25 cellular contexts compared by ENCODE assay signal in the genomic region with DNA sequence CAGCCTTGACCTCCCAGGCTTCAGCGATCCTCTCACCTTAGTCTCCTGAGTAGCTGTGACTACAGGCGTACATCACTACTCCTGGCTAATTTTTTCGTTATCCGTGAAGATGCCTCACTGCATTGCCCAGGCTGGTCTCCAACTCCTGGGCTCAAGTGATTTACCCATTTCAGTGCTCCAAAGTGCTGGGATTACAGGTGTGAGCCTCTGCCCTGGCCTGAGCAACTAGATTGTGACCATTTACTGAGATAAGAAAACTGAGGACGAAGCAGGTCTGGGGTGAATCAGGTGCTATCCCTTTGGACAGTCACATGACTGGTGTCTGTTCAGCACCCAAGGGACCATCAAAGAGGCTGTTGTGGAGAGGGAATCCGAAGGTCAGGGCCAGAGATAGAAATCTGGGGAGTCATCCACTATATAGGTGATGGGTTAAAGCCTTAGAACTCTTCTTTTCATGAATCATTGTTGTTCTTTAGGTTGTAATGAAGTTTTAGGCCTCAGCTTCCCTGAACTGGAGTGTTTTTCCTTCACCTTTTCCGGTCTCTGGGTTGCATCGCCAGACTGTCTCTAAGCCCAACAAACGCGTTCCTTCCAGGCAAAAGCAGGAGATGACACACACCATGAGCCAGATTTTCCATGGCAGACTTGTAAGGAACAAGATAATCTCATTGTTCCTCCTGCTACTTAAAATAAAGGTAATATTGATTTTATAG.
DNase-seq lines count a peak whose midpoint lies in the region; ATAC-seq, FAIRE-seq and TF ChIP-seq lines count a peak whose summit lies in the region.
"Had no signal": no experiment of that assay in that cellular context is flagged by ENCODE, and none has a peak within 500 bp of the region (broad histone marks: within the 10 kb centered on the region; RNA-seq: fewer than 3 reads in every experiment).

No MANE protein-coding gene starts in this region.

- ATAC-seq in A549: no peak
- ATAC-seq in IMR-90 (ENCODE audit: low read depth): no peak
- ATAC-seq in natural killer cell: no peak
- no peak for ATAC-seq in HG03135 (IDR thresholded peaks at IDR 0.05; ENCODE audit: unreplicated experiment)
- ATAC-seq: body of pancreas had no signal

- H3K23ac ChIP-seq in IMR-90 (ENCODE audit: low read depth, low read length): no peak overlapping the region

- no peak for TF ChIP-seq EP300 in A549 (IDR thresholded peaks at IDR 0.05)

- in situ Hi-C loops in IMR-90 (cut with MboI; ENCODE audit: low sequenced_read_pairs) (loop anchor here (25.0 kb wide), 2 partner anchors 521 to 1171 kb away; partner anchors contain the start of genes IRX3 and IRX5), brain microvascular endothelial cell (cut with HindIII; ENCODE audit: low pct_ligation_motif_present, low sequenced_read_pairs) (no loop called here)

- H2BK5ac ChIP-seq in IMR-90 (ENCODE audit: low read depth, low read length, poor library complexity, severe bottlenecking): no peak overlapping the region

- H3K36me3 Mint-ChIP-seq in natural killer cell: no peaks in the 10 kb centered on the region

- H2BK15ac ChIP-seq in IMR-90 (ENCODE audit: low read depth, low read length): peak overlapping the region; percentile 40; the same call in 1 of the 3 replicates

- no peak overlapping the region for H3K27ac Mint-ChIP-seq in natural killer cell
- H3K27ac Mint-ChIP-seq: activated CD4-positive, alpha-beta T cell treated with anti-CD3 and anti-CD28 coated beads, Interleukin-2, amount 10 ng/mL, durations not matched to agents 24 days and 14 days had no signal

- CTCF ChIA-PET in A549 (lab: Yijun Ruan, JAX): interaction anchor here (1.0 kb wide), 2 partner anchors 9 to 12 kb away, joined by 4 read pairs; no protein-coding TSS in a partner anchor
- CTCF ChIA-PET in IMR-90 (lab: Yijun Ruan, JAX): no interaction called here

- dilution Hi-C loops in IMR-90 (cut with HindIII; ENCODE audit: low sequenced_read_pairs, unreplicated experiment): no loop called here

- H3K9me3 Mint-ChIP-seq in natural killer cell: no peaks in the 10 kb centered on the region
- H3K9me3 Mint-ChIP-seq: activated CD4-positive, alpha-beta T cell treated with anti-CD3 and anti-CD28 coated beads, Interleukin-2, amount 10 ng/mL, durations not matched to agents 24 days and 14 days; endodermal cell; neural crest cell had no signal

- H2BK20ac ChIP-seq in IMR-90 (ENCODE audit: low read depth, low read length): no peak overlapping the region; the same call in 1 of the 2 replicates

- 0 out of 2 replicates have a peak, but pooled peaks cover 3% of the 10 kb centered on the region for H3K9me1 ChIP-seq in IMR-90 (ENCODE audit: insufficient read depth, low read length)

- peaks cover 31% of the 10 kb centered on the region; the same call in 1 of the 2 replicates for H4K20me1 ChIP-seq in IMR-90 (ENCODE audit: insufficient read depth, low read length)

- FAIRE-seq in A549 (lab: Jason Lieb, UNC): no peak
- FAIRE-seq: RCC 7860 had no signal

- H3K27me3 Mint-ChIP-seq in natural killer cell (ENCODE audit: low read depth in 2 of 2): no peaks in the 10 kb centered on the region
- H3K27me3 Mint-ChIP-seq: activated CD4-positive, alpha-beta T cell treated with anti-CD3 and anti-CD28 coated beads, Interleukin-2, amount 10 ng/mL, durations not matched to agents 24 days and 14 days had no signal

- peaks cover 84% of the 10 kb centered on the region for H3K4me1 ChIP-seq in A549
- H3K4me1 ChIP-seq in IMR-90 (ENCODE audit: control insufficient read depth, insufficient read depth, low read length): peaks cover 8% of the 10 kb centered on the region
- H3K4me1 ChIP-seq: colonic mucosa, prostate gland had no signal

- no peak for DNase-seq in A549 (ENCODE audit: low read depth in 1 of 2, low spot score in 1 of 2)
- peak; percentile 34 for DNase-seq in IMR-90
- peak; percentile 68 for DNase-seq in brain microvascular endothelial cell
- peak; percentile 62 for DNase-seq in islet precursor cell
- DNase-seq in natural killer cell: no peak
- DNase-seq in NCI-H510A (lab: John Stamatoyannopoulos, UW): no peak
- no peak for DNase-seq in activated gamma-delta T cell (lab: John Stamatoyannopoulos, UW)
- DNase-seq: activated CD4-positive, alpha-beta T cell treated with anti-CD3 and anti-CD28 coated beads, Interleukin-2, amount 10 ng/mL, durations not matched to agents 24 days and 14 days; activated naive CD4-positive, alpha-beta T cell treated with anti-CD3 and anti-CD28 coated beads, Interleukin-2, amount 50 U/mL, for 16 hours; body of pancreas; colonic mucosa; DMS153; endodermal cell; GF-D8; head of caudate nucleus; NCI-H2081 treated with DMSO at 0.1 percent for 48 hours; NCI-H446 treated with DMSO at 0.1 percent for 48 hours; NK-92 treated with Interleukin-12 subunit alpha and Interleukin-12 subunit beta, amount 100 ng/mL, for 24 hours; stimulated activated CD4-positive, alpha-beta T cell treated with anti-CD3 and anti-CD28 coated beads, Interleukin-1b, Interleukin-23, amount 100 ng/mL, for 48 hours; T-helper 2 cell; uterus had no signal

- WGBS in A549 (ENCODE audit: missing lambda C conversion rate): 85% methylated on average over 10 of the region's 10 CpGs
- WGBS in IMR-90 (ENCODE audit: extremely low coverage in 2 of 2, insufficient read length in 1 of 2), 2 experiments: 100% methylated on average over 4 of the region's 10 CpGs; no CpG with 5 or more reads in 1 of the 2 experiments

- no peak overlapping the region for H3K9ac ChIP-seq in IMR-90 (ENCODE audit: low read depth, low read length)

- H3K4me1 Mint-ChIP-seq in natural killer cell: peaks cover 10 to 24% of the 10 kb centered on the region in 2 donors

- H2AK9ac ChIP-seq in IMR-90 (replicated peaks; ENCODE audit: low read depth, low read length, poor library complexity): no peak overlapping the region

- H3K36me3 ChIP-seq in IMR-90 (ENCODE audit: control insufficient read depth, insufficient read depth, low read length) (no peaks in the 10 kb centered on the region), brain microvascular endothelial cell (replicated peaks) (no peaks in the 10 kb centered on the region)
- H3K36me3 ChIP-seq: colonic mucosa, prostate gland, uterus had no signal

- peak overlapping the region; percentile 8; the same call in 1 of the 3 replicates for H3K4me2 ChIP-seq in A549
- no peak overlapping the region for H3K4me2 ChIP-seq in IMR-90 (ENCODE audit: low read depth, low read length)

- no peak overlapping the region for H4K8ac ChIP-seq in IMR-90 (ENCODE audit: low read depth in 2 of 2, low read length in 2 of 2)

- peak overlapping the region; percentile 67 for H2AK5ac ChIP-seq in IMR-90 (ENCODE audit: low read depth, low read length)

- H3K9me3 ChIP-seq in A549: no peaks in the 10 kb centered on the region
- H3K9me3 ChIP-seq in IMR-90 (ENCODE audit: control insufficient read depth, insufficient read depth, low read length): no peaks in the 10 kb centered on the region
- H3K9me3 ChIP-seq: body of pancreas, colonic mucosa, prostate gland, uterus had no signal

- H3K14ac ChIP-seq in IMR-90 (replicated peaks; ENCODE audit: low read depth, low read length): peak overlapping the region; percentile 50

- H3K18ac ChIP-seq in IMR-90 (ENCODE audit: low read depth, low read length): peak overlapping the region; percentile 30; the same call in 1 of the 2 replicates

- intact Hi-C loops in IMR-90 (cut with micrococcal nuclease): no loop called here
- intact Hi-C loops in natural killer cell (cut with micrococcal nuclease): no loop called here

- peaks cover 18 to 35% of the 10 kb centered on the region in 2 experiments for H3K79me1 ChIP-seq in IMR-90 (ENCODE audit: low read depth in 1 of 2, low read length in 2 of 2)

- H3K4me3 ChIP-seq in A549: no peak overlapping the region
- no peak overlapping the region for H3K4me3 ChIP-seq in IMR-90 (ENCODE audit: insufficient read depth, low read depth, low read length)
- no peak overlapping the region for H3K4me3 ChIP-seq in brain microvascular endothelial cell (ENCODE audit: low read depth, low read length)
- H3K4me3 ChIP-seq: body of pancreas, colonic mucosa, prostate gland, uterus had no signal

- H4K5ac ChIP-seq in IMR-90 (ENCODE audit: low read depth, low read length): no peak overlapping the region

- H2BK120ac ChIP-seq in IMR-90 (ENCODE audit: low read depth, low read length): peak overlapping the region; percentile 1; the same call in 1 of the 2 replicates

- no peak for TF ChIP-seq POLR2A in A549 (IDR thresholded peaks at IDR 0.05; ENCODE audit: low read length)
- no peak for TF ChIP-seq POLR2A in IMR-90 (IDR thresholded peaks at IDR 0.05; ENCODE audit: low read depth, low read length)

- no peaks in the 10 kb centered on the region for H3K27me3 ChIP-seq in IMR-90 (ENCODE audit: control insufficient read depth, insufficient read depth, low read length)
- no peaks in the 10 kb centered on the region for H3K27me3 ChIP-seq in brain microvascular endothelial cell (replicated peaks)
- H3K27me3 ChIP-seq: body of pancreas, colonic mucosa, uterus had no signal

- peak overlapping the region; percentile 33; the same call in 1 of the 2 replicates for H3K4ac ChIP-seq in IMR-90 (ENCODE audit: low read depth, low read length)

- peak overlapping the region; percentile 44 to 70 for H3K27ac ChIP-seq in A549
- H3K27ac ChIP-seq in IMR-90 (ENCODE audit: insufficient read depth, low read length): no peak overlapping the region
- peak overlapping the region; percentile 50 for H3K27ac ChIP-seq in brain microvascular endothelial cell
- H3K27ac ChIP-seq: body of pancreas, colonic mucosa, prostate gland, uterus had no signal

- H2AFZ ChIP-seq in IMR-90 (replicated peaks; ENCODE audit: low read length, poor library complexity): no peak overlapping the region

- TF ChIP-seq CTCF in A549 (IDR thresholded peaks at IDR 0.05) (no peak), IMR-90 (conservative IDR thresholded peaks at IDR 0.05; ENCODE audit: low read depth, low read length) (no peak), brain microvascular endothelial cell (IDR thresholded peaks at IDR 0.05; ENCODE audit: low read depth, low read length, missing control alignments) (no peak), natural killer cell (IDR thresholded peaks at IDR 0.05) (no peak)

- peak overlapping the region; percentile 61; the same call in 1 of the 2 replicates for H4K91ac ChIP-seq in IMR-90 (ENCODE audit: insufficient read depth, low read depth, low read length)

- no TSS peak for BruUV-seq in IMR-90 (replicated peaks; lab: Mats Ljungman, UMichigan)

- no peak overlapping the region for H3K4me3 Mint-ChIP-seq in natural killer cell
- H3K4me3 Mint-ChIP-seq: activated CD4-positive, alpha-beta T cell treated with anti-CD3 and anti-CD28 coated beads, Interleukin-2, amount 10 ng/mL, durations not matched to agents 24 days and 14 days; endodermal cell; neural crest cell had no signal

- TF ChIP-seq RAD21 in A549 (conservative IDR thresholded peaks at IDR 0.05 in 1 of 2, IDR thresholded peaks at IDR 0.05 in 1 of 2) (no peak), IMR-90 (IDR thresholded peaks at IDR 0.05; ENCODE audit: low read length) (no peak)

- H3K56ac ChIP-seq in IMR-90 (ENCODE audit: extremely low read depth, insufficient read depth, low read length): no peak overlapping the region

- POLR2A ChIA-PET in A549 (lab: Yijun Ruan, JAX): no interaction called here
- POLR2A ChIA-PET in IMR-90 (lab: Charles Lee; ENCODE audit: unreplicated experiment): no interaction called here

TF ChIP-seq in A549, 52 proteins besides CTCF, POLR2A, EP300 and RAD21 (continues in another document):
- TF ChIP-seq TFCP2L1 (CRISPR knock-in tag; IDR thresholded peaks at IDR 0.05): no peak

TF ChIP-seq in IMR-90, 13 proteins besides CTCF, POLR2A, EP300 and RAD21 (continues in another document):
- no peak for TF ChIP-seq SMC3 (IDR thresholded peaks at IDR 0.05; ENCODE audit: low read depth, low read length)

Comparison
In these comparisons a context has a peak if more than half of its experiments do, and no peak if none do; other contexts are left out.
1. DNase-seq: peak in IMR-90 (single experiment), brain microvascular endothelial cell (single experiment) and islet precursor cell (single experiment); none in A549 (0 of 2), natural killer cell (single experiment), NCI-H510A (single experiment) and activated gamma-delta T cell (single experiment).